In genomic region chr6:46491789-46492547, GRCh38 we compare ENCODE assay signal across 9 cellular contexts. TPM values are rescaled to one million over a fixed set of nuclear protein-coding genes. Genes with fewer than 3 reads are reported as not detected.
A peak's percentile ranks its signal among the peaks of the same experiment; 100 is the strongest.
DNase-seq lines count a peak whose midpoint lies in the region; ATAC-seq and TF ChIP-seq lines count a peak whose summit lies in the region.
"Had no signal": no experiment of that assay in that cellular context is flagged by ENCODE, and none has a peak within 500 bp of the region (broad histone marks: within the 10 kb centered on the region; RNA-seq: fewer than 3 reads in every experiment).

No MANE protein-coding gene starts in this region.

- H3K79me2 ChIP-seq in Karpas-422 (ENCODE audit: low read length), result no peaks in the 10 kb centered on the region

- no peak overlapping the region for H3K4me3 ChIP-seq in CD4-positive, CD25-positive, alpha-beta regulatory T cell (ENCODE audit: low read depth, low read length)
- H3K4me3 ChIP-seq in Karpas-422 (ENCODE audit: low read length), result peak overlapping the region; percentile 83
- peak overlapping the region; percentile 31 for H3K4me3 ChIP-seq in naive thymus-derived CD4-positive, alpha-beta T cell (ENCODE audit: low read length)

- peak; percentile 47 for TF ChIP-seq CTCF in foreskin keratinocyte (conservative IDR thresholded peaks at IDR 0.05)

- peak overlapping the region; percentile 70 for H3K9ac ChIP-seq in Karpas-422 (ENCODE audit: low read length)

- H3K36me3 ChIP-seq in CD4-positive, CD25-positive, alpha-beta regulatory T cell (ENCODE audit: control insufficient read depth, insufficient read depth, low read length), result no peaks in the 10 kb centered on the region
- no peaks in the 10 kb centered on the region for H3K36me3 ChIP-seq in Karpas-422 (ENCODE audit: insufficient read depth, low read length)
- no peaks in the 10 kb centered on the region for H3K36me3 ChIP-seq in naive thymus-derived CD4-positive, alpha-beta T cell (ENCODE audit: control insufficient read depth in 2 of 3, insufficient read depth in 3 of 3, low read length in 3 of 3)

- POLR2A ChIA-PET in naive thymus-derived CD4-positive, alpha-beta T cell (lab: Charles Lee), result no interaction called here

- DNase-seq in CD4-positive, CD25-positive, alpha-beta regulatory T cell, result no peak
- DNase-seq in Karpas-422, result peak; percentile 66
- peak; percentile 37 for DNase-seq in activated T-cell treated with anti-CD3 and anti-CD28 coated beads, Interleukin-2, amount 50 U/mL, for 24 hours
- peak; percentile 10 to 40 for DNase-seq in foreskin keratinocyte
- peak in 1 of 9 donors; percentile 8 for DNase-seq in naive thymus-derived CD4-positive, alpha-beta T cell
- DNase-seq in activated T-helper 1 cell treated with anti-CD3 and anti-CD28 coated beads, Interleukin-12 subunit alpha, Interleukin-12 subunit beta, Interleukin-2, Interleukin-4 antibody, amounts not matched to agents 30 ng/mL and 10 ng/mL and 1 ng/mL, durations not matched to agents 14 hours and 24 hours and 36 hours (ENCODE audit: low spot score), result no peak

- peak overlapping the region; percentile 1 to 22 (median 3) for H3K4me3 Mint-ChIP-seq in CD4-positive, CD25-positive, alpha-beta regulatory T cell
- H3K4me3 Mint-ChIP-seq in activated T-cell treated with anti-CD3 and anti-CD28 coated beads, Interleukin-2, amount 50 U/mL, for 24 hours, result peak overlapping the region; percentile 51
- H3K4me3 Mint-ChIP-seq in naive thymus-derived CD4-positive, alpha-beta T cell, result peak overlapping the region in 9 of 10 donors; percentile 8 to 72 (median 39)
- H3K4me3 Mint-ChIP-seq in activated T-helper 1 cell treated with anti-CD3 and anti-CD28 coated beads, Interleukin-12 subunit alpha, Interleukin-12 subunit beta, Interleukin-2, Interleukin-4 antibody, amounts not matched to agents 30 ng/mL and 10 ng/mL and 1 ng/mL, durations not matched to agents 14 hours and 24 hours and 36 hours, result no peak overlapping the region

- peaks cover 0 to 11% (median under 1%) of the 10 kb centered on the region in 4 donors for H3K4me1 Mint-ChIP-seq in CD4-positive, CD25-positive, alpha-beta regulatory T cell
- peaks cover 8% of the 10 kb centered on the region for H3K4me1 Mint-ChIP-seq in activated T-cell treated with anti-CD3 and anti-CD28 coated beads, Interleukin-2, amount 50 U/mL, for 24 hours (ENCODE audit: low read depth)
- peaks cover 0 to 16% (median 11%) of the 10 kb centered on the region in 7 donors for H3K4me1 Mint-ChIP-seq in naive thymus-derived CD4-positive, alpha-beta T cell
- no peaks in the 10 kb centered on the region for H3K4me1 Mint-ChIP-seq in activated T-helper 1 cell treated with anti-CD3 and anti-CD28 coated beads, Interleukin-12 subunit alpha, Interleukin-12 subunit beta, Interleukin-2, Interleukin-4 antibody, amounts not matched to agents 30 ng/mL and 10 ng/mL and 1 ng/mL, durations not matched to agents 14 hours and 24 hours and 36 hours (ENCODE audit: low read depth)

- no peaks in the 10 kb centered on the region for H3K36me3 Mint-ChIP-seq in CD4-positive, CD25-positive, alpha-beta regulatory T cell
- H3K36me3 Mint-ChIP-seq in activated T-cell treated with anti-CD3 and anti-CD28 coated beads, Interleukin-2, amount 50 U/mL, for 24 hours (ENCODE audit: low read depth), result no peaks in the 10 kb centered on the region
- H3K36me3 Mint-ChIP-seq in naive thymus-derived CD4-positive, alpha-beta T cell, result peaks cover 0 to 4% (median 0%) of the 10 kb centered on the region in 5 donors
- H3K36me3 Mint-ChIP-seq in activated T-helper 1 cell treated with anti-CD3 and anti-CD28 coated beads, Interleukin-12 subunit alpha, Interleukin-12 subunit beta, Interleukin-2, Interleukin-4 antibody, amounts not matched to agents 30 ng/mL and 10 ng/mL and 1 ng/mL, durations not matched to agents 14 hours and 24 hours and 36 hours (ENCODE audit: low read depth), result no peaks in the 10 kb centered on the region

- H3K9me2 ChIP-seq in Karpas-422 (replicated peaks; ENCODE audit: insufficient read depth, low read length), result no peaks in the 10 kb centered on the region

- peaks cover 0 to 2% (median 0%) of the 10 kb centered on the region in 7 donors for H3K9me3 Mint-ChIP-seq in CD4-positive, CD25-positive, alpha-beta regulatory T cell
- no peaks in the 10 kb centered on the region for H3K9me3 Mint-ChIP-seq in activated T-cell treated with anti-CD3 and anti-CD28 coated beads, Interleukin-2, amount 50 U/mL, for 24 hours
- H3K9me3 Mint-ChIP-seq in naive thymus-derived CD4-positive, alpha-beta T cell, result peaks cover 0 to 4% (median 0%) of the 10 kb centered on the region in 11 donors
- H3K9me3 Mint-ChIP-seq in activated T-helper 1 cell treated with anti-CD3 and anti-CD28 coated beads, Interleukin-12 subunit alpha, Interleukin-12 subunit beta, Interleukin-2, Interleukin-4 antibody, amounts not matched to agents 30 ng/mL and 10 ng/mL and 1 ng/mL, durations not matched to agents 14 hours and 24 hours and 36 hours, result no peaks in the 10 kb centered on the region

- H2AFZ ChIP-seq in Karpas-422 (ENCODE audit: low read length), result peak overlapping the region; percentile 98

- H3K9me3 ChIP-seq in CD4-positive, CD25-positive, alpha-beta regulatory T cell (ENCODE audit: control insufficient read depth in 2 of 2, low read length in 2 of 2), result no peaks in the 10 kb centered on the region
- H3K9me3 ChIP-seq in Karpas-422 (ENCODE audit: low read length), result no peaks in the 10 kb centered on the region
- H3K9me3 ChIP-seq in naive thymus-derived CD4-positive, alpha-beta T cell (ENCODE audit: control insufficient read depth in 2 of 3, low read length in 3 of 3), result no peaks in the 10 kb centered on the region

- H3K27ac Mint-ChIP-seq in CD4-positive, CD25-positive, alpha-beta regulatory T cell, result no peak overlapping the region
- no peak overlapping the region for H3K27ac Mint-ChIP-seq in activated T-cell treated with anti-CD3 and anti-CD28 coated beads, Interleukin-2, amount 50 U/mL, for 24 hours
- H3K27ac Mint-ChIP-seq in naive thymus-derived CD4-positive, alpha-beta T cell, result no peak overlapping the region
- no peak overlapping the region for H3K27ac Mint-ChIP-seq in activated T-helper 1 cell treated with anti-CD3 and anti-CD28 coated beads, Interleukin-12 subunit alpha, Interleukin-12 subunit beta, Interleukin-2, Interleukin-4 antibody, amounts not matched to agents 30 ng/mL and 10 ng/mL and 1 ng/mL, durations not matched to agents 14 hours and 24 hours and 36 hours

- H3K4me2 ChIP-seq in Karpas-422 (ENCODE audit: low read depth, low read length, poor library complexity, severe bottlenecking), result peak overlapping the region; percentile 98

- no peak for ATAC-seq in CD4-positive, CD25-positive, alpha-beta regulatory T cell (ENCODE audit: low read depth in 2 of 2)
- ATAC-seq in GM19035 (IDR thresholded peaks at IDR 0.05; ENCODE audit: unreplicated experiment), result peak; percentile 42
- peak; percentile 37 for ATAC-seq in foreskin keratinocyte
- peak; percentile 43 for ATAC-seq in naive thymus-derived CD4-positive, alpha-beta T cell
- no peak for ATAC-seq in HG03108 (IDR thresholded peaks at IDR 0.05; ENCODE audit: unreplicated experiment)

- H3K27ac ChIP-seq in CD4-positive, CD25-positive, alpha-beta regulatory T cell (ENCODE audit: insufficient read depth, low read length, poor library complexity, severe bottlenecking), result no peak overlapping the region
- H3K27ac ChIP-seq in Karpas-422 (ENCODE audit: low read length) (no peak overlapping the region), foreskin keratinocyte (no peak overlapping the region)
- no peak overlapping the region for H3K27ac ChIP-seq in naive thymus-derived CD4-positive, alpha-beta T cell (ENCODE audit: low read depth, low read length)

- H3K27me3 ChIP-seq in CD4-positive, CD25-positive, alpha-beta regulatory T cell (ENCODE audit: control insufficient read depth, insufficient read depth, low read length), result peaks cover 42% of the 10 kb centered on the region
- H3K27me3 ChIP-seq in Karpas-422 (ENCODE audit: low read length) (no peaks in the 10 kb centered on the region; the same call in 1 of the 2 replicates), foreskin keratinocyte (peaks cover 80% of the 10 kb centered on the region)
- peaks cover 0 to 6% of the 10 kb centered on the region in 2 donors for H3K27me3 ChIP-seq in naive thymus-derived CD4-positive, alpha-beta T cell (ENCODE audit: control insufficient read depth in 2 of 2, insufficient read depth in 2 of 2, low read length in 2 of 2)

- intact Hi-C loops in naive thymus-derived CD4-positive, alpha-beta T cell (cut with micrococcal nuclease), result no loop called here
- intact Hi-C loops in activated T-helper 1 cell treated with anti-CD3 and anti-CD28 coated beads, Interleukin-12 subunit alpha, Interleukin-12 subunit beta, Interleukin-2, Interleukin-4 antibody, amounts not matched to agents 30 ng/mL and 10 ng/mL and 1 ng/mL, durations not matched to agents 14 hours and 24 hours and 36 hours (cut with micrococcal nuclease), result loop anchor here (5.0 kb wide), 1 partner anchor 270 kb away; no protein-coding TSS in a partner anchor

- peaks cover 74% of the 10 kb centered on the region for H3K27me3 Mint-ChIP-seq in CD4-positive, CD25-positive, alpha-beta regulatory T cell
- H3K27me3 Mint-ChIP-seq in activated T-cell treated with anti-CD3 and anti-CD28 coated beads, Interleukin-2, amount 50 U/mL, for 24 hours, result peaks cover 76% of the 10 kb centered on the region
- peaks cover 65 to 87% (median 83%) of the 10 kb centered on the region in 5 donors for H3K27me3 Mint-ChIP-seq in naive thymus-derived CD4-positive, alpha-beta T cell
- peaks cover 56% of the 10 kb centered on the region for H3K27me3 Mint-ChIP-seq in activated T-helper 1 cell treated with anti-CD3 and anti-CD28 coated beads, Interleukin-12 subunit alpha, Interleukin-12 subunit beta, Interleukin-2, Interleukin-4 antibody, amounts not matched to agents 30 ng/mL and 10 ng/mL and 1 ng/mL, durations not matched to agents 14 hours and 24 hours and 36 hours (ENCODE audit: insufficient read depth)

- no peaks in the 10 kb centered on the region for H4K20me1 ChIP-seq in Karpas-422 (ENCODE audit: insufficient read depth, low read depth, low read length)

- H3K4me1 ChIP-seq in CD4-positive, CD25-positive, alpha-beta regulatory T cell (ENCODE audit: control insufficient read depth, insufficient read depth, low read length, poor library complexity, severe bottlenecking), result peaks cover 8% of the 10 kb centered on the region
- peaks cover 14% of the 10 kb centered on the region for H3K4me1 ChIP-seq in Karpas-422 (ENCODE audit: low read length)
- H3K4me1 ChIP-seq in foreskin keratinocyte, result no peaks in the 10 kb centered on the region
- H3K4me1 ChIP-seq in naive thymus-derived CD4-positive, alpha-beta T cell (ENCODE audit: control insufficient read depth in 2 of 2, insufficient read depth in 2 of 2, low read length in 2 of 2), result no peaks in the 10 kb centered on the region

- CTCF ChIA-PET in naive thymus-derived CD4-positive, alpha-beta T cell (lab: Charles Lee), result no interaction called here

RNA-seq across cellular contexts. Expression of gene RCAN2, which starts 0.7 kb away (rescaled TPM):
- total RNA-seq in CD4-positive, CD25-positive, alpha-beta regulatory T cell, result not detected
- polyA plus RNA-seq in CD4-positive, CD25-positive, alpha-beta regulatory T cell, result under 1 TPM in 2 of 4 donors, not detected in 2; 0.08 to 0.14 TPM
- total RNA-seq in Karpas-422 (2014; rRNA removed; shearing (Covaris generic); ENCODE audit: low replicate concordance), result 2.3 and 4.7 TPM in 2 replicates
- total RNA-seq in foreskin keratinocyte, result not detected in 2 replicates
- polyA plus RNA-seq in foreskin keratinocyte, result not detected in 2 replicates
- total RNA-seq in naive thymus-derived CD4-positive, alpha-beta T cell, result 1 to 10 TPM in 1 of 5 experiments, not detected in 4; 1.0 TPM
- polyA plus RNA-seq in naive thymus-derived CD4-positive, alpha-beta T cell, result not detected
- 0.44 and 0.59 TPM in 2 replicates for total RNA-seq in activated T-helper 1 cell treated with anti-CD3 and anti-CD28 coated beads, Interleukin-12 subunit alpha, Interleukin-12 subunit beta, Interleukin-2, Interleukin-4 antibody, amounts not matched to agents 30 ng/mL and 10 ng/mL and 1 ng/mL, durations not matched to agents 14 hours and 24 hours and 36 hours
- total RNA-seq: T-helper 2 cell treated with Interferon-gamma antibody and Interleukin-4, amounts not matched to agents 100 ng/mL and 5 ng/mL, for 36 hours had no signal

Comparison
In these comparisons a context has a peak if more than half of its experiments do, and no peak if none do; other contexts are left out.
1. ATAC-seq: peak in GM19035 (single experiment), foreskin keratinocyte (single experiment) and naive thymus-derived CD4-positive, alpha-beta T cell (single experiment); none in CD4-positive, CD25-positive, alpha-beta regulatory T cell (0 of 2) and HG03108 (single experiment).
2. DNase-seq: peak in Karpas-422 (single experiment), activated T-cell treated with anti-CD3 and anti-CD28 coated beads, Interleukin-2, amount 50 U/mL, for 24 hours (single experiment) and foreskin keratinocyte (2 of 2); none in CD4-positive, CD25-positive, alpha-beta regulatory T cell (0 of 3) and activated T-helper 1 cell treated with anti-CD3 and anti-CD28 coated beads, Interleukin-12 subunit alpha, Interleukin-12 subunit beta, Interleukin-2, Interleukin-4 antibody, amounts not matched to agents 30 ng/mL and 10 ng/mL and 1 ng/mL, durations not matched to agents 14 hours and 24 hours and 36 hours (single experiment).